ENCODE assay signal across 16 cellular contexts in genomic region chr21:16983425-16983824, GRCh38.
DNase-seq lines count a peak whose midpoint lies in the region; ATAC-seq, FAIRE-seq and TF ChIP-seq lines count a peak whose summit lies in the region.
"Had no signal": no experiment of that assay in that cellular context is flagged by ENCODE, and none has a peak within 500 bp of the region (broad histone marks: within the 10 kb centered on the region; RNA-seq: fewer than 3 reads in every experiment).

No MANE protein-coding gene starts in this region.

- TF ChIP-seq POLR2A in HepG2 (IDR thresholded peaks at IDR 0.05; ENCODE audit: insufficient read depth in 1 of 2, low read depth in 2 of 2, low read length in 2 of 2): no peak

- intact Hi-C loops in HepG2 (cut with micrococcal nuclease; ENCODE audit: unreplicated experiment): no loop called here

- no peak for TF ChIP-seq EP300 in HepG2 (IDR thresholded peaks at IDR 0.05; ENCODE audit: low read depth in 2 of 2, low read length in 2 of 2)
- no peak for TF ChIP-seq EP300 in HepG2 (CRISPR knock-in tag; IDR thresholded peaks at IDR 0.05; ENCODE audit: borderline replicate concordance)

- H3K9ac ChIP-seq in liver (ENCODE audit: low read depth in 1 of 2, low read length in 2 of 2) (no peak overlapping the region), HepG2 (ENCODE audit: insufficient read depth, low read depth, low read length) (no peak overlapping the region)

- H3K4me3 ChIP-seq in liver (ENCODE audit: low read depth in 1 of 3, low read length in 3 of 3) (no peak overlapping the region), HepG2 (replicated peaks in 1 of 3; ENCODE audit: insufficient read depth in 1 of 3, low read depth in 2 of 3, low read length in 3 of 3) (no peak overlapping the region)
- H3K4me3 ChIP-seq: Peyer's patch had no signal

- in situ Hi-C loops in HepG2 (cut with HindIII; ENCODE audit: extremely low pct_ligation_motif_present, low pct_unique_long_range_greater_than_20kb): no loop called here

- H2AFZ ChIP-seq in HepG2 (ENCODE audit: low read length): no peak overlapping the region

- H3K27me3 ChIP-seq in liver (ENCODE audit: control insufficient read depth in 4 of 4, insufficient read depth in 4 of 4, low read length in 3 of 4) (no peaks in the 10 kb centered on the region), HepG2 (ENCODE audit: control insufficient read depth in 1 of 2, insufficient read depth in 2 of 2, low read length in 2 of 2) (no peaks in the 10 kb centered on the region)
- H3K27me3 ChIP-seq: Peyer's patch had no signal

- TF ChIP-seq CTCF in liver (IDR thresholded peaks at IDR 0.05; ENCODE audit: low read depth, low read length, missing input control): no peak
- no peak for TF ChIP-seq CTCF in HepG2 (CRISPR knock-in tag; IDR thresholded peaks at IDR 0.05)
- no peak for TF ChIP-seq CTCF in VCaP (conservative IDR thresholded peaks at IDR 0.05)

- no peak overlapping the region for H3K27ac ChIP-seq in liver (ENCODE audit: low read depth in 1 of 2, low read length in 2 of 2)
- no peak overlapping the region for H3K27ac ChIP-seq in HepG2 (ENCODE audit: extremely low read length, insufficient read depth, low read length)
- H3K27ac ChIP-seq in VCaP: peak overlapping the region; percentile 10; the same call in 1 of the 2 replicates
- H3K27ac ChIP-seq: HL-60, Peyer's patch had no signal

- CTCF ChIA-PET in HepG2 (lab: Yijun Ruan, JAX; ENCODE audit: low intra/inter-chr PET ratio, low total read pairs): no interaction called here

- H3K9me3 ChIP-seq in liver (ENCODE audit: control insufficient read depth in 4 of 4, low read length in 3 of 4) (no peaks in the 10 kb centered on the region), HepG2 (ENCODE audit: low read length) (no peaks in the 10 kb centered on the region)
- H3K9me3 ChIP-seq: Peyer's patch had no signal

- no TSS peak for BruUV-seq in HepG2 (replicated peaks; lab: Mats Ljungman, UMichigan)

- no peaks in the 10 kb centered on the region for H3K36me3 ChIP-seq in liver (ENCODE audit: control insufficient read depth in 4 of 4, insufficient read depth in 3 of 4, low read depth in 1 of 4, low read length in 3 of 4)
- H3K36me3 ChIP-seq in HepG2 (replicated peaks in 1 of 2; ENCODE audit: control insufficient read depth in 1 of 2, insufficient read depth in 2 of 2, low read length in 2 of 2): no peaks in the 10 kb centered on the region
- H3K36me3 ChIP-seq: Peyer's patch had no signal

- no peak for FAIRE-seq in HepG2 (lab: Jason Lieb, UNC)
- FAIRE-seq: D721Med had no signal

- TF ChIP-seq RAD21 in liver (IDR thresholded peaks at IDR 0.05) (no peak), HepG2 (CRISPR knock-in tag; IDR thresholded peaks at IDR 0.05) (no peak)

- no peaks in the 10 kb centered on the region for H3K79me2 ChIP-seq in HepG2 (ENCODE audit: insufficient read depth, low read length)

- no peaks in the 10 kb centered on the region for H4K20me1 ChIP-seq in HepG2 (ENCODE audit: insufficient read depth, low read length)

- ATAC-seq in HepG2 (no peak), HG02759 (IDR thresholded peaks at IDR 0.05; ENCODE audit: unreplicated experiment) (no peak)

- H3K4me1 ChIP-seq in liver (ENCODE audit: control insufficient read depth in 4 of 4, insufficient read depth in 4 of 4, low read length in 3 of 4): peaks cover 0 to 7% (median 0%) of the 10 kb centered on the region in 4 donors
- H3K4me1 ChIP-seq in HepG2 (ENCODE audit: insufficient read depth, low read length): no peaks in the 10 kb centered on the region
- H3K4me1 ChIP-seq: Peyer's patch had no signal

- DNase-seq in HepG2 (ENCODE audit: low spot score): no peak
- DNase-seq in NCI-H69 (lab: John Stamatoyannopoulos, UW): peak; percentile 35
- DNase-seq in T-helper 1 cell: no peak
- no peak for DNase-seq in SK-N-DZ (ENCODE audit: low spot score)
- DNase-seq: CD4-positive, alpha-beta T cell; H9; IMR-90; NCI-H2227 treated with DMSO at 0.1 percent for 48 hours; NCI-H524 treated with DMSO at 0.1 percent for 48 hours; Peyer's patch; SW 1271 had no signal

- H3K4me2 ChIP-seq in HepG2 (ENCODE audit: low read depth, low read length): no peak overlapping the region

- POLR2A ChIA-PET in HepG2 (lab: Yijun Ruan, JAX): no interaction called here

TF ChIP-seq in liver, 16 proteins besides CTCF, POLR2A, EP300 and RAD21 (continues in another document):
- TF ChIP-seq YY1 (IDR thresholded peaks at IDR 0.05): peak; percentile 52
- TF ChIP-seq NR2F2 (IDR thresholded peaks at IDR 0.05): no peak
- TF ChIP-seq TAF1 (conservative IDR thresholded peaks at IDR 0.05): no peak
- TF ChIP-seq ATF3 (IDR thresholded peaks at IDR 0.05): no peak
- peak; percentile 15 for TF ChIP-seq SP1 (IDR thresholded peaks at IDR 0.05)
- TF ChIP-seq REST (IDR thresholded peaks at IDR 0.05): peak; percentile 38

TF ChIP-seq in HepG2, 621 proteins besides CTCF, POLR2A, EP300 and RAD21 (continues in another document):
- TF ChIP-seq ZNF230 (CRISPR knock-in tag; IDR thresholded peaks at IDR 0.05) (no peak), ZNF263 (CRISPR knock-in tag; IDR thresholded peaks at IDR 0.05) (no peak), REL (CRISPR knock-in tag; conservative IDR thresholded peaks at IDR 0.05) (no peak), ZFP36L2 (CRISPR knock-in tag; IDR thresholded peaks at IDR 0.05) (no peak), RCOR2 (CRISPR knock-in tag; IDR thresholded peaks at IDR 0.05) (no peak), PBX2 (CRISPR knock-in tag; IDR thresholded peaks at IDR 0.05) (no peak), DDIT3 (CRISPR knock-in tag; IDR thresholded peaks at IDR 0.05) (no peak), ZNF644 (CRISPR knock-in tag; IDR thresholded peaks at IDR 0.05; ENCODE audit: low read depth) (no peak), ZBED4 (CRISPR knock-in tag; IDR thresholded peaks at IDR 0.05; ENCODE audit: borderline replicate concordance) (no peak), ZNF468 (CRISPR knock-in tag; IDR thresholded peaks at IDR 0.05) (no peak), ZNF264 (CRISPR knock-in tag; IDR thresholded peaks at IDR 0.05) (no peak), ZNF546 (CRISPR knock-in tag; conservative IDR thresholded peaks at IDR 0.05) (no peak), CC2D1A (CRISPR knock-in tag; IDR thresholded peaks at IDR 0.05) (no peak), ZBTB49 (CRISPR knock-in tag; IDR thresholded peaks at IDR 0.05; ENCODE audit: borderline replicate concordance) (no peak), ZFP90 (CRISPR knock-in tag; IDR thresholded peaks at IDR 0.05; ENCODE audit: borderline replicate concordance) (no peak)
